26 cellular contexts compared by ENCODE assay signal in the genomic region with DNA sequence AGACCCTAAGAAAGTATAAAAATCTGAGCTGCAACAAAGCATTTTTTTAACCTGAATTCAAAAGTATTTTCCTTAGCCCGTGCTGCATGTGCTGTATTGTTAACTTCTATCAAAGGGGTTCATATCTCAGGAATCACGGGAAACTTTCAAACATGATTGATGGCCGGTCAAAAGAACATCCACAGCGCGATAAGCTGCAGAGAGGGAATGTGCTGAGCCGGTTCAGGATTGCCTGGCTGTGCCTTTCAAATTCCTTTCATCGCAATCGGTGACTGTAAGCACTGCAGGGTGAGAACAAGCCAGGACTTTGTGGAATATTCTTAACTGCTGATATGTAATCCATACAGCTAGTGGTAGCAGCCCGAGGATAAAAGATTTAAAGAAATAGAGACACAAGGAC.
DNase-seq lines count a peak whose midpoint lies in the region; ATAC-seq and TF ChIP-seq lines count a peak whose summit lies in the region.
"Had no signal": no experiment of that assay in that cellular context is flagged by ENCODE, and none has a peak within 500 bp of the region (broad histone marks: within the 10 kb centered on the region; RNA-seq: fewer than 3 reads in every experiment).

No MANE protein-coding gene starts in this region.

- TF ChIP-seq CTCF in epithelial cell of esophagus (IDR thresholded peaks at IDR 0.05; ENCODE audit: insufficient read depth, low read depth, low read length, missing control alignments): no peak
- no peak for TF ChIP-seq CTCF in left lung (IDR thresholded peaks at IDR 0.05)
- no peak for TF ChIP-seq CTCF in type B pancreatic cell (conservative IDR thresholded peaks at IDR 0.05)
- TF ChIP-seq CTCF in Peyer's patch (IDR thresholded peaks at IDR 0.05): no peak

- H3K9me3 Mint-ChIP-seq in type B pancreatic cell: no peaks in the 10 kb centered on the region
- H3K9me3 Mint-ChIP-seq: activated B cell treated with CpG ODN at 0.5 μM for 24 hours; activated naive CD4-positive, alpha-beta T cell treated with anti-CD3 and anti-CD28 coated beads for 36 hours; activated T-cell treated with anti-CD3 and anti-CD28 coated beads, Interleukin-2, amount 50 U/mL, for 24 hours; T-helper 2 cell treated with Interferon-gamma antibody and Interleukin-4, amounts not matched to agents 5 μg/mL and 100 μg/mL, for 36 hours had no signal

- peaks cover 37% of the 10 kb centered on the region for H3K4me1 Mint-ChIP-seq in type B pancreatic cell (ENCODE audit: unreplicated experiment)
- H3K4me1 Mint-ChIP-seq: activated B cell treated with CpG ODN at 0.5 μM for 24 hours had no signal

- peak overlapping the region; percentile 32 for H3K4me3 Mint-ChIP-seq in type B pancreatic cell
- H3K4me3 Mint-ChIP-seq: activated B cell treated with CpG ODN at 0.5 μM for 24 hours; activated CD8-positive, alpha-beta T cell treated with anti-CD3 and anti-CD28 coated beads, Interleukin-2, amount 10 ng/mL, durations not matched to agents 7 days and 5 days; activated naive CD4-positive, alpha-beta T cell treated with anti-CD3 and anti-CD28 coated beads for 36 hours; activated T-cell treated with anti-CD3 and anti-CD28 coated beads, Interleukin-2, amount 50 U/mL, for 24 hours; T-helper 2 cell treated with Interferon-gamma antibody and Interleukin-4, amounts not matched to agents 5 μg/mL and 100 μg/mL, for 36 hours had no signal

- H3K36me3 ChIP-seq in left lung: no peaks in the 10 kb centered on the region
- H3K36me3 ChIP-seq in Peyer's patch: no peaks in the 10 kb centered on the region
- H3K36me3 ChIP-seq: neutrophil, transverse colon had no signal

- peaks cover 35% of the 10 kb centered on the region for H3K27me3 Mint-ChIP-seq in type B pancreatic cell

- intact Hi-C loops in left lung (cut with DNase I): no loop called here

- H3K4me1 ChIP-seq in left lung (no peaks in the 10 kb centered on the region), Peyer's patch (no peaks in the 10 kb centered on the region)
- H3K4me1 ChIP-seq: transverse colon had no signal

- peak overlapping the region; percentile 44 for H3K27ac Mint-ChIP-seq in type B pancreatic cell
- H3K27ac Mint-ChIP-seq: activated B cell treated with CpG ODN at 0.5 μM for 24 hours; activated CD8-positive, alpha-beta T cell treated with anti-CD3 and anti-CD28 coated beads, Interleukin-2, amount 10 ng/mL, durations not matched to agents 7 days and 5 days; activated naive CD4-positive, alpha-beta T cell treated with anti-CD3 and anti-CD28 coated beads for 36 hours; activated T-cell treated with anti-CD3 and anti-CD28 coated beads, Interleukin-2, amount 50 U/mL, for 24 hours; T-helper 2 cell treated with Interferon-gamma antibody and Interleukin-4, amounts not matched to agents 5 μg/mL and 100 μg/mL, for 36 hours had no signal

- no peaks in the 10 kb centered on the region for H3K9me3 ChIP-seq in left lung
- H3K9me3 ChIP-seq in Peyer's patch: no peaks in the 10 kb centered on the region
- H3K9me3 ChIP-seq: mucosa of descending colon, neutrophil, transverse colon had no signal

- H3K27me3 ChIP-seq in left lung (peaks cover 3 to 4% of the 10 kb centered on the region in 2 donors), Peyer's patch (no peaks in the 10 kb centered on the region)

- H3K36me3 Mint-ChIP-seq in type B pancreatic cell: no peaks in the 10 kb centered on the region

- DNase-seq in NCI-H82 (lab: John Stamatoyannopoulos, UW): peak; percentile 52
- DNase-seq in NCI-H82 treated with DMSO at 0.1 percent for 48 hours (lab: John Stamatoyannopoulos, UW; ENCODE audit: unreplicated experiment): no peak
- peak; percentile 18 for DNase-seq in epithelial cell of esophagus (ENCODE audit: low read depth)
- no peak for DNase-seq in left lung
- DNase-seq in type B pancreatic cell (ENCODE audit: extremely low spot score, unreplicated experiment): no peak
- DNase-seq in Peyer's patch: no peak
- no peak for DNase-seq in HK-2 (ENCODE audit: unreplicated experiment)
- no peak for DNase-seq in HT-29 (ENCODE audit: low spot score)
- DNase-seq: activated B cell treated with CpG ODN at 0.5 μM for 24 hours; activated CD8-positive, alpha-beta T cell treated with anti-CD3 and anti-CD28 coated beads, Interleukin-2, amount 10 ng/mL, durations not matched to agents 7 days and 5 days; activated naive CD4-positive, alpha-beta T cell treated with anti-CD3 and anti-CD28 coated beads for 36 hours; activated T-cell treated with anti-CD3 and anti-CD28 coated beads, Interleukin-2, amount 50 U/mL, for 24 hours; anterior cingulate cortex; foreskin fibroblast; left colon; mucosa of descending colon; NCI-H1092; NCI-H526; OCI-M1; stimulated activated naive CD8-positive, alpha-beta T cell treated with anti-CD3 and anti-CD28 coated beads, Interleukin-15, Interleukin-2, amounts not matched to agents 100 U/mL and 50 U/mL, for 24 hours; transverse colon had no signal

- ATAC-seq in left lung: peak; percentile 32
- ATAC-seq: activated CD8-positive, alpha-beta T cell treated with anti-CD3 and anti-CD28 coated beads, Interleukin-2, amount 10 ng/mL, durations not matched to agents 7 days and 5 days; left colon; mucosa of descending colon; sciatic nerve; stimulated activated naive CD8-positive, alpha-beta T cell treated with anti-CD3 and anti-CD28 coated beads, Interleukin-15, Interleukin-2, amounts not matched to agents 100 U/mL and 50 U/mL, for 24 hours had no signal

- no peak for TF ChIP-seq POLR2A in Peyer's patch (IDR thresholded peaks at IDR 0.05)

- H3K27ac ChIP-seq in left lung (no peak overlapping the region), Peyer's patch (no peak overlapping the region)
- H3K27ac ChIP-seq: 22Rv1, coronary artery, neutrophil, transverse colon had no signal

- no peak overlapping the region for H3K4me3 ChIP-seq in epithelial cell of esophagus (ENCODE audit: low read length)
- no peak overlapping the region for H3K4me3 ChIP-seq in left lung
- H3K4me3 ChIP-seq in Peyer's patch: no peak overlapping the region
- H3K4me3 ChIP-seq: coronary artery, mucosa of descending colon, transverse colon had no signal

Comparison
In these comparisons a context has a peak if more than half of its experiments do, and no peak if none do; other contexts are left out.
1. DNase-seq: peak in NCI-H82 (single experiment) and epithelial cell of esophagus (single experiment); none in NCI-H82 treated with DMSO at 0.1 percent for 48 hours (single experiment), left lung (0 of 2), type B pancreatic cell (single experiment), Peyer's patch (0 of 3), HK-2 (single experiment) and HT-29 (single experiment).